Comparison of ENCODE assay signal across 11 cellular contexts in the genomic region with DNA sequence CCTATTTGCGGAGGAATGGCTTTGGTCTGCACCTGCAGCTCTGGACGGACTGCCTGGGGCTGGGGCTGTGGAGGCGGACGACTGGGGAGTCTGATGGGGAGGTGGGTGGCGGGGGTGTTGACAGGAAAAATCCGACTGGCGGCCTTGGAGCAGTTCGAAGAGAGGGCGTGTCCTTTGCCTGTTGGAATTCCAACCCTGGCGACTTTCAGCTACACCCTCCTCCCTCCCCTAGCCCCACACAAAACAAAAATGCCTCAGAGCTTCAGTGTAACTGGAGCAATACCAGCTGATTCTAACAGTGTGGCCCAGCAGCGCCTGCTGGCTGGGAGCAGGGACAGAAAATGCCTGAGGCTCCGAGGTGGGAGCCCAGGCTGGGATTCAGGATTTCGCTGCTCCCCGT.
DNase-seq lines count a peak whose midpoint lies in the region; ATAC-seq and TF ChIP-seq lines count a peak whose summit lies in the region.
"Had no signal": no experiment of that assay in that cellular context is flagged by ENCODE, and none has a peak within 500 bp of the region (broad histone marks: within the 10 kb centered on the region; RNA-seq: fewer than 3 reads in every experiment).

No MANE protein-coding gene starts in this region.

- H3K4me3 ChIP-seq in HUES64 (ENCODE audit: low read length) (peak overlapping the region; percentile 18; the same call in 1 of the 2 replicates), fibroblast of pulmonary artery (replicated peaks; ENCODE audit: low read depth, low read length) (no peak overlapping the region), lower lobe of right lung (no peak overlapping the region), testis (no peak overlapping the region)
- H3K4me3 ChIP-seq: SK-N-MC had no signal

- H3K9me3 ChIP-seq in HUES64 (ENCODE audit: insufficient read depth, low read depth, low read length), result no peaks in the 10 kb centered on the region
- no peaks in the 10 kb centered on the region for H3K9me3 ChIP-seq in lower lobe of right lung
- no peaks in the 10 kb centered on the region for H3K9me3 ChIP-seq in testis

- H3K4me1 ChIP-seq in HUES64 (ENCODE audit: insufficient read depth, low read length), result peaks cover 20% of the 10 kb centered on the region
- peaks cover 26% of the 10 kb centered on the region for H3K4me1 ChIP-seq in lower lobe of right lung
- peaks cover 15% of the 10 kb centered on the region for H3K4me1 ChIP-seq in testis

- intact Hi-C loops in lower lobe of right lung (cut with DNase I) (no loop called here), testis (cut with DNase I; ENCODE audit: low total_unique reads) (no loop called here)

- ATAC-seq in lower lobe of right lung (peak; percentile 81 to 84), HG03460 (IDR thresholded peaks at IDR 0.05; ENCODE audit: unreplicated experiment) (no peak)

- TF ChIP-seq CTCF in fibroblast of pulmonary artery (IDR thresholded peaks at IDR 0.05; ENCODE audit: low read length, missing control alignments), result no peak
- no peak for TF ChIP-seq CTCF in lower lobe of right lung (IDR thresholded peaks at IDR 0.05)
- TF ChIP-seq CTCF in testis (IDR thresholded peaks at IDR 0.05), result no peak

- WGBS in HUES64, result 15% methylated on average over 14 of the region's 14 CpGs
- WGBS in testis, 2 donors, result 44 to 47% methylated on average over 9 to 14 of the region's 14 CpGs

- DNase-seq in fibroblast of pulmonary artery (ENCODE audit: low read depth), result peak; percentile 21
- DNase-seq in lower lobe of right lung, result no peak
- peak; percentile 50 for DNase-seq in testis
- DNase-seq in RPMI8226, result no peak
- no peak for DNase-seq in activated T-cell treated with anti-CD3 and anti-CD28 coated beads for 4 hours
- no peak for DNase-seq in NCI-H146 treated with DMSO at 0.1 percent for 48 hours (lab: John Stamatoyannopoulos, UW; ENCODE audit: unreplicated experiment)
- DNase-seq: glutamatergic neuron, NCI-H2171 had no signal

- TF ChIP-seq POLR2A in testis (IDR thresholded peaks at IDR 0.05), result no peak

- H3K27ac ChIP-seq in HUES64 (ENCODE audit: low read depth, low read length) (peak overlapping the region; percentile 65; the same call in 1 of the 2 replicates), lower lobe of right lung (no peak overlapping the region), testis (no peak overlapping the region)
- H3K27ac ChIP-seq: SK-N-MC had no signal

- H3K27me3 ChIP-seq in HUES64 (ENCODE audit: insufficient read depth, low read length) (no peaks in the 10 kb centered on the region), lower lobe of right lung (ENCODE audit: low read depth) (no peaks in the 10 kb centered on the region), testis (no peaks in the 10 kb centered on the region)

- H3K36me3 ChIP-seq in HUES64 (ENCODE audit: insufficient read depth, low read length) (peaks cover 17% of the 10 kb centered on the region; the same call in 1 of the 2 replicates), lower lobe of right lung (peaks cover 10% of the 10 kb centered on the region), testis (ENCODE audit: low read depth, missing control alignments) (no peaks in the 10 kb centered on the region)

- 0 out of 2 replicates have a peak overlapping the region, but pooled peaks have one; percentile 13 for H3K9ac ChIP-seq in HUES64 (ENCODE audit: low read depth, low read length)

Comparison
In these comparisons a context has a peak if more than half of its experiments do, and no peak if none do; other contexts are left out.
1. DNase-seq: peak in fibroblast of pulmonary artery (single experiment) and testis (single experiment); none in lower lobe of right lung (single experiment), RPMI8226 (single experiment), activated T-cell treated with anti-CD3 and anti-CD28 coated beads for 4 hours (single experiment) and NCI-H146 treated with DMSO at 0.1 percent for 48 hours (single experiment).